ENCODE assay signal across 8 cellular contexts in genomic region chr11:34250732-34251639, GRCh38.
DNase-seq lines count a peak whose midpoint lies in the region; ATAC-seq and TF ChIP-seq lines count a peak whose summit lies in the region.

No MANE protein-coding gene starts in this region.

- H3K36me3 ChIP-seq in colonic mucosa, result no peaks in the 10 kb centered on the region

- no peak overlapping the region for H3K27ac ChIP-seq in colonic mucosa

- DNase-seq in Daoy (ENCODE audit: low read depth), result peak; percentile 86
- DNase-seq in Kasumi-1 (lab: John Stamatoyannopoulos, UW), result peak; percentile 68 to 73
- peak; percentile 57 for DNase-seq in activated CD4-positive, alpha-beta T cell treated with anti-CD3 and anti-CD28 coated beads for 1 hour
- DNase-seq in colonic mucosa, result peak; percentile 40
- DNase-seq in midbrain (lab: John Stamatoyannopoulos, UW), result peak; percentile 52
- peak; percentile 57 to 70 for DNase-seq in stimulated activated CD8-positive, alpha-beta memory T cell treated with anti-CD3 and anti-CD28 coated beads, Interleukin-4, amount 100 ng/mL, for 4 hours (ENCODE audit: low read depth in 2 of 2, low spot score in 1 of 2)
- DNase-seq in HuH-7.5 (ENCODE audit: low spot score), result no peak

- peak; percentile 90 for ATAC-seq in GM21786 (IDR thresholded peaks at IDR 0.05; ENCODE audit: unreplicated experiment)

- H3K27me3 ChIP-seq in colonic mucosa, result no peaks in the 10 kb centered on the region

- no peaks in the 10 kb centered on the region for H3K9me3 ChIP-seq in colonic mucosa

- H3K4me1 ChIP-seq in colonic mucosa, result no peaks in the 10 kb centered on the region

- no peak for TF ChIP-seq CTCF in colonic mucosa (IDR thresholded peaks at IDR 0.05)

- H3K9ac ChIP-seq in colonic mucosa (ENCODE audit: low read depth in 2 of 2, low read length in 2 of 2), result no peak overlapping the region

- H3K4me3 ChIP-seq in colonic mucosa, result no peak overlapping the region

- intact Hi-C loops in colonic mucosa (cut with DNase I), result no loop called here
